In the genomic region with DNA sequence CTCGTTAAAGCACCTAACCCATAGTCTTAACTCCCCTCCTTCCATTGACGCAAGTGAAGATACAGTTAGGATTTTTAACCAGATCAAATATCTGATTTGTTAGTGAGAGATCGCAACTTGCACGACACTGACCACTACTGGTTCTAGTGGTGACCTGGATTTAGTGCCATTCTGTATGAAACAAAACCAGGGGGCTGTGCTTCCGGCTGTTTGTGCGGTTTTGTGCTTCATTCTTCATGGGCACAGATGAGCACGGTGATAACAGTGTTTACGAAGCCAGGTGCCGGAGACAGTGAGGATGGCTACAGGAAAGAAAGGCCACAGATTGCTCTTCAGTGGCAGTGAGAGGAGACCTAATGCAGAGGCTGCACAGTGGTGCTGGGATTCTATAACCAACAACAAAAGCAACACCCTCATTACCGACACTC, we compare ENCODE assay signal across 1 cellular context.
TF ChIP-seq lines count a peak whose summit lies in the region.

No MANE protein-coding gene starts in this region.

TF ChIP-seq in HepG2, 621 proteins besides CTCF, POLR2A, EP300 and RAD21 (continued from another document and continues in another):
- TF ChIP-seq, protein P1, sequence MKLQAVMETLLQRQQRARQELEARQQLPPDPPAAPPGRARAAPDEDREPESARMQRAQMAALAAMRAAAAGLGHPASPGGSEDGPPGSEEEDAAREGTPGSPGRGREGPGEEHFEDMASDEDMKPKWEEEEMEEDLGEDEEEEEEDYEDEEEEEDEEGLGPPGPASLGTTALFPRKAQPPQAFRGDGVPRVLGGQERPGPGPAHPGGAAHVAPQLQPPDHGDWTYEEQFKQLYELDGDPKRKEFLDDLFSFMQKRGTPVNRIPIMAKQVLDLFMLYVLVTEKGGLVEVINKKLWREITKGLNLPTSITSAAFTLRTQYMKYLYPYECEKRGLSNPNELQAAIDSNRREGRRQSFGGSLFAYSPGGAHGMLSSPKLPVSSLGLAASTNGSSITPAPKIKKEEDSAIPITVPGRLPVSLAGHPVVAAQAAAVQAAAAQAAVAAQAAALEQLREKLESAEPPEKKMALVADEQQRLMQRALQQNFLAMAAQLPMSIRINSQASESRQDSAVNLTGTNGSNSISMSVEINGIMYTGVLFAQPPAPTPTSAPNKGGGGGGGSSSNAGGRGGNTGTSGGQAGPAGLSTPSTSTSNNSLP (IDR thresholded peaks at IDR 0.05; ENCODE audit: low read depth, low read length): peak; percentile 51; the same call in 1 of the 2 replicates
- TF ChIP-seq ZNF788 (CRISPR knock-in tag; IDR thresholded peaks at IDR 0.05; ENCODE audit: borderline replicate concordance) (peak; percentile 69), RXRB (CRISPR knock-in tag; IDR thresholded peaks at IDR 0.05; ENCODE audit: borderline replicate concordance) (peak; percentile 79; the same call in 1 of the 2 replicates), FOXK1 (CRISPR knock-in tag; IDR thresholded peaks at IDR 0.05; ENCODE audit: borderline replicate concordance, low read depth) (peak; percentile 73; the same call in 1 of the 2 replicates), PBX3 (CRISPR knock-in tag; IDR thresholded peaks at IDR 0.05; ENCODE audit: borderline replicate concordance) (no peak), ZFY (CRISPR knock-in tag; IDR thresholded peaks at IDR 0.05) (peak; percentile 72; the same call in 1 of the 2 replicates), ZNF572 (CRISPR knock-in tag; IDR thresholded peaks at IDR 0.05) (no peak), ZNF205 (CRISPR knock-in tag; IDR thresholded peaks at IDR 0.05) (no peak), MAX (IDR thresholded peaks at IDR 0.05) (peak; percentile 63), GFI1 (CRISPR knock-in tag; IDR thresholded peaks at IDR 0.05; ENCODE audit: borderline replicate concordance) (peak; percentile 53; the same call in 1 of the 2 replicates), KLF9 (CRISPR knock-in tag; IDR thresholded peaks at IDR 0.05; ENCODE audit: low read depth) (no peak), ZNF331 (CRISPR knock-in tag; IDR thresholded peaks at IDR 0.05) (peak; percentile 97), ZNF597 (CRISPR knock-in tag; IDR thresholded peaks at IDR 0.05) (no peak), ARNT2 (CRISPR knock-in tag; IDR thresholded peaks at IDR 0.05; ENCODE audit: low read depth) (peak; percentile 42; the same call in 1 of the 2 replicates), ZBTB7B (CRISPR knock-in tag; IDR thresholded peaks at IDR 0.05) (peak; percentile 95), FOXO1 (CRISPR knock-in tag; IDR thresholded peaks at IDR 0.05) (peak; percentile 80; the same call in 1 of the 2 replicates), HDAC1 (CRISPR knock-in tag; IDR thresholded peaks at IDR 0.05) (peak; percentile 74), SALL1 (CRISPR knock-in tag; IDR thresholded peaks at IDR 0.05) (peak; percentile 90), RXRA (CRISPR knock-in tag; IDR thresholded peaks at IDR 0.05) (peak; percentile 34; the same call in 1 of the 2 replicates), ZNF749 (CRISPR knock-in tag; IDR thresholded peaks at IDR 0.05; ENCODE audit: borderline replicate concordance) (0 out of 2 replicates have a peak, but pooled peaks have one; percentile 37), IKZF5 (CRISPR knock-in tag; IDR thresholded peaks at IDR 0.05) (peak; percentile 82)
- TF ChIP-seq, protein P2, sequence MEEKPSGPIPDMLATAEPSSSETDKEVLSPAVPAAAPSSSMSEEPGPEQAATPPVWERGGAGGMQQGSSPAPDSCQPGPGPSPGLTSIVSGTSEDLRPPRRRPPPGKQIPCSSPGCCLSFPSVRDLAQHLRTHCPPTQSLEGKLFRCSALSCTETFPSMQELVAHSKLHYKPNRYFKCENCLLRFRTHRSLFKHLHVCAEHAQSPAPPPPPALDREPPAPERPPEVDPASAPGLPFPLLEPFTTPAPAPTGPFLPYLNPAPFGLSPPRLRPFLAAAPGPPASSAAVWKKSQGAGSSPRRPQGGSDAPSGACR (CRISPR knock-in tag; IDR thresholded peaks at IDR 0.05): no peak
- TF ChIP-seq, protein P3, sequence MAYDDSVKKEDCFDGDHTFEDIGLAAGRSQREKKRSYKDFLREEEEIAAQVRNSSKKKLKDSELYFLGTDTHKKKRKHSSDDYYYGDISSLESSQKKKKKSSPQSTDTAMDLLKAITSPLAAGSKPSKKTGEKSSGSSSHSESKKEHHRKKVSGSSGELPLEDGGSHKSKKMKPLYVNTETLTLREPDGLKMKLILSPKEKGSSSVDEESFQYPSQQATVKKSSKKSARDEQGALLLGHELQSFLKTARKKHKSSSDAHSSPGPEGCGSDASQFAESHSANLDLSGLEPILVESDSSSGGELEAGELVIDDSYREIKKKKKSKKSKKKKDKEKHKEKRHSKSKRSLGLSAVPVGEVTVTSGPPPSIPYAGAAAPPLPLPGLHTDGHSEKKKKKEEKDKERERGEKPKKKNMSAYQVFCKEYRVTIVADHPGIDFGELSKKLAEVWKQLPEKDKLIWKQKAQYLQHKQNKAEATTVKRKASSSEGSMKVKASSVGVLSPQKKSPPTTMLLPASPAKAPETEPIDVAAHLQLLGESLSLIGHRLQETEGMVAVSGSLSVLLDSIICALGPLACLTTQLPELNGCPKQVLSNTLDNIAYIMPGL (CRISPR knock-in tag; IDR thresholded peaks at IDR 0.05; ENCODE audit: borderline replicate concordance in 1 of 2, low read depth in 1 of 2): peak; percentile 46 to 67; a peak in 2 of 4 replicates
- TF ChIP-seq, protein P4, sequence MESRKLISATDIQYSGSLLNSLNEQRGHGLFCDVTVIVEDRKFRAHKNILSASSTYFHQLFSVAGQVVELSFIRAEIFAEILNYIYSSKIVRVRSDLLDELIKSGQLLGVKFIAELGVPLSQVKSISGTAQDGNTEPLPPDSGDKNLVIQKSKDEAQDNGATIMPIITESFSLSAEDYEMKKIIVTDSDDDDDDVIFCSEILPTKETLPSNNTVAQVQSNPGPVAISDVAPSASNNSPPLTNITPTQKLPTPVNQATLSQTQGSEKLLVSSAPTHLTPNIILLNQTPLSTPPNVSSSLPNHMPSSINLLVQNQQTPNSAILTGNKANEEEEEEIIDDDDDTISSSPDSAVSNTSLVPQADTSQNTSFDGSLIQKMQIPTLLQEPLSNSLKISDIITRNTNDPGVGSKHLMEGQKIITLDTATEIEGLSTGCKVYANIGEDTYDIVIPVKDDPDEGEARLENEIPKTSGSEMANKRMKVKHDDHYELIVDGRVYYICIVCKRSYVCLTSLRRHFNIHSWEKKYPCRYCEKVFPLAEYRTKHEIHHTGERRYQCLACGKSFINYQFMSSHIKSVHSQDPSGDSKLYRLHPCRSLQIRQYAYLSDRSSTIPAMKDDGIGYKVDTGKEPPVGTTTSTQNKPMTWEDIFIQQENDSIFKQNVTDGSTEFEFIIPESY (CRISPR knock-in tag; IDR thresholded peaks at IDR 0.05): peak; percentile 48; the same call in 1 of the 2 replicates
- TF ChIP-seq, protein P5, sequence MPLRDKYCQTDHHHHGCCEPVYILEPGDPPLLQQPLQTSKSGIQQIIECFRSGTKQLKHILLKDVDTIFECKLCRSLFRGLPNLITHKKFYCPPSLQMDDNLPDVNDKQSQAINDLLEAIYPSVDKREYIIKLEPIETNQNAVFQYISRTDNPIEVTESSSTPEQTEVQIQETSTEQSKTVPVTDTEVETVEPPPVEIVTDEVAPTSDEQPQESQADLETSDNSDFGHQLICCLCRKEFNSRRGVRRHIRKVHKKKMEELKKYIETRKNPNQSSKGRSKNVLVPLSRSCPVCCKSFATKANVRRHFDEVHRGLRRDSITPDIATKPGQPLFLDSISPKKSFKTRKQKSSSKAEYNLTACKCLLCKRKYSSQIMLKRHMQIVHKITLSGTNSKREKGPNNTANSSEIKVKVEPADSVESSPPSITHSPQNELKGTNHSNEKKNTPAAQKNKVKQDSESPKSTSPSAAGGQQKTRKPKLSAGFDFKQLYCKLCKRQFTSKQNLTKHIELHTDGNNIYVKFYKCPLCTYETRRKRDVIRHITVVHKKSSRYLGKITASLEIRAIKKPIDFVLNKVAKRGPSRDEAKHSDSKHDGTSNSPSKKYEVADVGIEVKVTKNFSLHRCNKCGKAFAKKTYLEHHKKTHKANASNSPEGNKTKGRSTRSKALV (CRISPR knock-in tag; IDR thresholded peaks at IDR 0.05): peak; percentile 90
- TF ChIP-seq, protein P6, sequence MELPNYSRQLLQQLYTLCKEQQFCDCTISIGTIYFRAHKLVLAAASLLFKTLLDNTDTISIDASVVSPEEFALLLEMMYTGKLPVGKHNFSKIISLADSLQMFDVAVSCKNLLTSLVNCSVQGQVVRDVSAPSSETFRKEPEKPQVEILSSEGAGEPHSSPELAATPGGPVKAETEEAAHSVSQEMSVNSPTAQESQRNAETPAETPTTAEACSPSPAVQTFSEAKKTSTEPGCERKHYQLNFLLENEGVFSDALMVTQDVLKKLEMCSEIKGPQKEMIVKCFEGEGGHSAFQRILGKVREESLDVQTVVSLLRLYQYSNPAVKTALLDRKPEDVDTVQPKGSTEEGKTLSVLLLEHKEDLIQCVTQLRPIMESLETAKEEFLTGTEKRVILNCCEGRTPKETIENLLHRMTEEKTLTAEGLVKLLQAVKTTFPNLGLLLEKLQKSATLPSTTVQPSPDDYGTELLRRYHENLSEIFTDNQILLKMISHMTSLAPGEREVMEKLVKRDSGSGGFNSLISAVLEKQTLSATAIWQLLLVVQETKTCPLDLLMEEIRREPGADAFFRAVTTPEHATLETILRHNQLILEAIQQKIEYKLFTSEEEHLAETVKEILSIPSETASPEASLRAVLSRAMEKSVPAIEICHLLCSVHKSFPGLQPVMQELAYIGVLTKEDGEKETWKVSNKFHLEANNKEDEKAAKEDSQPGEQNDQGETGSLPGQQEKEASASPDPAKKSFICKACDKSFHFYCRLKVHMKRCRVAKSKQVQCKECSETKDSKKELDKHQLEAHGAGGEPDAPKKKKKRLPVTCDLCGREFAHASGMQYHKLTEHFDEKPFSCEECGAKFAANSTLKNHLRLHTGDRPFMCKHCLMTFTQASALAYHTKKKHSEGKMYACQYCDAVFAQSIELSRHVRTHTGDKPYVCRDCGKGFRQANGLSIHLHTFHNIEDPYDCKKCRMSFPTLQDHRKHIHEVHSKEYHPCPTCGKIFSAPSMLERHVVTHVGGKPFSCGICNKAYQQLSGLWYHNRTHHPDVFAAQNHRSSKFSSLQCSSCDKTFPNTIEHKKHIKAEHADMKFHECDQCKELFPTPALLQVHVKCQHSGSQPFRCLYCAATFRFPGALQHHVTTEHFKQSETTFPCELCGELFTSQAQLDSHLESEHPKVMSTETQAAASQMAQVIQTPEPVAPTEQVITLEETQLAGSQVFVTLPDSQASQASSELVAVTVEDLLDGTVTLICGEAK (IDR thresholded peaks at IDR 0.05): no peak
- TF ChIP-seq, protein P6 (CRISPR knock-in tag; IDR thresholded peaks at IDR 0.05): no peak; the same call in 1 of the 2 replicates
- TF ChIP-seq, protein P7, sequence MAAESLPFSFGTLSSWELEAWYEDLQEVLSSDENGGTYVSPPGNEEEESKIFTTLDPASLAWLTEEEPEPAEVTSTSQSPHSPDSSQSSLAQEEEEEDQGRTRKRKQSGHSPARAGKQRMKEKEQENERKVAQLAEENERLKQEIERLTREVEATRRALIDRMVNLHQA (CRISPR knock-in tag; IDR thresholded peaks at IDR 0.05): 0 out of 2 replicates have a peak, but pooled peaks have one; percentile 48
